ENCODE assay signal across 8 cellular contexts in the genomic region with DNA sequence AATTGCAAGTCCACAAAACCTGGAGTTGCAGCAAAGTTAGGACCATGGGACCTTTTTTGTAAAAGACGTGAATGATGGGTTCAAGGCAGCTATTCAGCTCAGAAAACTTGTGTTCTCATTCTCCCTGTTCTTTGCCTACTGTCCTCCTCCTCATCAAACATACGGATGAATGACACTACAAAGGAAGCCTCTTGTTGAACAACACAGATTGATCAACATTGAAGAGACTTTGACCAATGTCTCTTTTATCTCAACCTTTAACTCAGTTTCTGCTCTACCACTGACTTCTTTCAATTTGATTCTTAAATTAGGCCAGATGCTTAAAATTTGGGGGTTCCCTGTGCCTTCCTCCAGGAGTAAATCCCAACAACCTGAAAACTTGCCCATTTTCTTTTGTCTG.
"Had no signal": no experiment of that assay in that cellular context is flagged by ENCODE, and none has a peak within 500 bp of the region (broad histone marks: within the 10 kb centered on the region; RNA-seq: fewer than 3 reads in every experiment).

No MANE protein-coding gene starts in this region.

- H3K9me3 ChIP-seq: HAP-1 had no signal

- H3K9ac ChIP-seq: GM23248 had no signal

- ATAC-seq: HCT116 had no signal

- DNase-seq: GM23248, GOT3, H7, HFFc6, KBM-7 had no signal

- H3K4me3 ChIP-seq: GM23248, HAP-1 had no signal

- H3K36me3 ChIP-seq: HAP-1 had no signal

- H3K27ac ChIP-seq: GM23248, HL-60 had no signal

- H3K4me1 ChIP-seq: HAP-1 had no signal

- H2AFZ ChIP-seq: GM23248 had no signal
